10 cellular contexts compared by ENCODE assay signal in genomic region chr10:71531485-71532446, GRCh38.
A peak's percentile ranks its signal among the peaks of the same experiment; 100 is the strongest.
DNase-seq lines count a peak whose midpoint lies in the region; ATAC-seq, FAIRE-seq and TF ChIP-seq lines count a peak whose summit lies in the region.
"Had no signal": no experiment of that assay in that cellular context is flagged by ENCODE, and none has a peak within 500 bp of the region (broad histone marks: within the 10 kb centered on the region; RNA-seq: fewer than 3 reads in every experiment).

No MANE protein-coding gene starts in this region.

- no peak overlapping the region for H3K9ac ChIP-seq in K562 (ENCODE audit: insufficient read depth in 1 of 2, low read depth in 2 of 2, low read length in 2 of 2)

- POLR2A ChIA-PET in K562 (lab: Yijun Ruan, JAX), result interaction anchor here (0.5 to 1.1 kb wide), 3 partner anchors 10 to 180 kb away, joined by 3 to 4 read pairs (median 3); no protein-coding TSS in a partner anchor

- no peaks in the 10 kb centered on the region for H3K36me3 ChIP-seq in K562 (ENCODE audit: control insufficient read depth, insufficient read depth, low read length)

- H3K27me3 ChIP-seq in K562 (ENCODE audit: control insufficient read depth in 2 of 2, insufficient read depth in 2 of 2, low read length in 2 of 2), result peaks cover 5 to 57% of the 10 kb centered on the region in 2 experiments; a peak in 3 of 5 replicates

- peaks cover 0 to 34% of the 10 kb centered on the region in 2 experiments; a peak in 4 of 5 replicates for H3K4me1 ChIP-seq in K562 (replicated peaks in 1 of 2; ENCODE audit: control insufficient read depth in 2 of 2, insufficient read depth in 2 of 2, low read length in 2 of 2)

- H3K9me3 ChIP-seq in K562 (replicated peaks; ENCODE audit: control insufficient read depth, insufficient read depth, low read depth, low read length), result no peaks in the 10 kb centered on the region

- TF ChIP-seq CTCF in K562 (IDR thresholded peaks at IDR 0.05 in 2 of 3, conservative IDR thresholded peaks at IDR 0.05 in 1 of 3; ENCODE audit: insufficient read depth in 2 of 3, low read depth in 1 of 3, low read length in 3 of 3), result no peak

- intact Hi-C loops in K562 (cut with micrococcal nuclease), result no loop called here

- CTCF ChIA-PET in K562 (lab: Yijun Ruan, JAX; ENCODE audit: low intra/inter-chr PET ratio), result no interaction called here

- H3K4me3 ChIP-seq in K562, result no peak overlapping the region

- BruUV-seq in K562 (replicated peaks; lab: Mats Ljungman, UMichigan), result no TSS peak

- no peak for TF ChIP-seq POLR2A in K562 (conservative IDR thresholded peaks at IDR 0.05)

- no peak for TF ChIP-seq RAD21 in K562 (CRISPR knock-in tag; conservative IDR thresholded peaks at IDR 0.05 in 1 of 2, IDR thresholded peaks at IDR 0.05 in 1 of 2)

- H2AFZ ChIP-seq in K562 (ENCODE audit: low read depth, low read length), result peak overlapping the region; percentile 53; the same call in 1 of the 2 replicates

- FAIRE-seq in K562 (lab: Jason Lieb, UNC), result peak; percentile 74
- FAIRE-seq in urothelium cell line (lab: Jason Lieb, UNC), result no peak

- H3K79me2 ChIP-seq in K562 (ENCODE audit: control insufficient read depth, insufficient read depth, low read length), result no peaks in the 10 kb centered on the region

- H3K9me1 ChIP-seq in K562 (ENCODE audit: control insufficient read depth, insufficient read depth, low read length), result no peaks in the 10 kb centered on the region

- H3K27ac ChIP-seq in K562 (ENCODE audit: extremely low read depth, low read depth, low read length), result no peak overlapping the region

- DNase-seq in stimulated activated CD4-positive, alpha-beta T cell treated with anti-CD3 and anti-CD28 coated beads, Interleukin-15, amount 100 ng/mL, for 24 hours, result peak; percentile 55
- DNase-seq in stimulated activated CD4-positive, alpha-beta T cell treated with anti-CD3 and anti-CD28 coated beads, Interleukin-4, amount 100 ng/mL, for 1 hour, result no peak
- DNase-seq in OCI-M1 (lab: John Stamatoyannopoulos, UW) (peak; percentile 48), K562 (ENCODE audit: extremely low read depth in 1 of 4, low spot score in 3 of 4) (peak in 1 of 4 experiments; percentile 30), urothelium cell line (ENCODE audit: low spot score) (peak; percentile 40), NCI-H748 treated with DMSO at 0.1 percent for 48 hours (lab: John Stamatoyannopoulos, UW) (no peak), globus pallidus (ENCODE audit: low spot score) (no peak)
- DNase-seq: amygdala, trophoblast cell had no signal

- no peak for TF ChIP-seq EP300 in K562 (IDR thresholded peaks at IDR 0.05; ENCODE audit: low read length)

- no peak overlapping the region for H3K4me2 ChIP-seq in K562 (ENCODE audit: insufficient read depth, low read length)

- 28% methylated on average over 10 of the region's 10 CpGs for WGBS in K562 (ENCODE audit: insufficient coverage, low coverage, missing lambda C conversion rate)

- no peaks in the 10 kb centered on the region for H4K20me1 ChIP-seq in K562 (replicated peaks; ENCODE audit: control insufficient read depth, insufficient read depth, low read length)

- in situ Hi-C loops in K562 (cut with MboI), result no loop called here

- ATAC-seq in K562 (peak; percentile 80), GM19395 (IDR thresholded peaks at IDR 0.05; ENCODE audit: unreplicated experiment) (no peak)

TF ChIP-seq in K562, 482 proteins besides CTCF, POLR2A, EP300 and RAD21 (continues in another document):
- TF ChIP-seq EGR1 (conservative IDR thresholded peaks at IDR 0.05), result no peak
- no peak for TF ChIP-seq BHLHE40 (IDR thresholded peaks at IDR 0.05; ENCODE audit: low read length)
- no peak for TF ChIP-seq MEF2D (tag; conservative IDR thresholded peaks at IDR 0.05; ENCODE audit: low read depth)
- no peak for TF ChIP-seq TEAD4 (IDR thresholded peaks at IDR 0.05; ENCODE audit: low read length)
- no peak for TF ChIP-seq TEAD4 (CRISPR knock-in tag; IDR thresholded peaks at IDR 0.05; ENCODE audit: borderline replicate concordance)
- no peak for TF ChIP-seq RBM25 (IDR thresholded peaks at IDR 0.05; ENCODE audit: low read depth, low read length, severe bottlenecking)
- TF ChIP-seq ZNF217 (CRISPR knock-in tag; IDR thresholded peaks at IDR 0.05), result no peak
- TF ChIP-seq GABPA (tag; conservative IDR thresholded peaks at IDR 0.05; ENCODE audit: low read depth), result peak; percentile 72
- TF ChIP-seq ZFP36 (IDR thresholded peaks at IDR 0.05; ENCODE audit: low read depth, low read length, partially characterized antibody), result peak; percentile 75
- TF ChIP-seq ELK1 (CRISPR knock-in tag; IDR thresholded peaks at IDR 0.05), result peak; percentile 99
- peak; percentile 64; the same call in 1 of the 2 replicates for TF ChIP-seq ZBTB40 (IDR thresholded peaks at IDR 0.05)
- no peak for TF ChIP-seq ZBTB40 (CRISPR knock-in tag; IDR thresholded peaks at IDR 0.05)
- TF ChIP-seq FOSL1 (tag; conservative IDR thresholded peaks at IDR 0.05), result peak; percentile 50; the same call in 1 of the 2 replicates
- TF ChIP-seq ZFP30 (CRISPR knock-in tag; IDR thresholded peaks at IDR 0.05; ENCODE audit: borderline replicate concordance), result no peak
- TF ChIP-seq MIER1 (IDR thresholded peaks at IDR 0.05; ENCODE audit: low read depth), result no peak
- peak; percentile 83 for TF ChIP-seq EHMT2 (IDR thresholded peaks at IDR 0.05)
- no peak for TF ChIP-seq NR2C2 (CRISPR knock-in tag; IDR thresholded peaks at IDR 0.05)
- 0 out of 2 replicates have a peak, but pooled peaks have one; percentile 30 for TF ChIP-seq NR2C2 (tag; IDR thresholded peaks at IDR 0.05)

Comparison
In these comparisons a context has a peak if more than half of its experiments do, and no peak if none do; other contexts are left out.
1. DNase-seq: peak in stimulated activated CD4-positive, alpha-beta T cell treated with anti-CD3 and anti-CD28 coated beads, Interleukin-15, amount 100 ng/mL, for 24 hours (single experiment), OCI-M1 (single experiment) and urothelium cell line (single experiment); none in stimulated activated CD4-positive, alpha-beta T cell treated with anti-CD3 and anti-CD28 coated beads, Interleukin-4, amount 100 ng/mL, for 1 hour (single experiment), NCI-H748 treated with DMSO at 0.1 percent for 48 hours (single experiment) and globus pallidus (single experiment).